Comparison of ENCODE assay signal across 22 cellular contexts in genomic region chr14:61636291-61636690, GRCh38.
"Had no signal": no experiment of that assay in that cellular context is flagged by ENCODE, and none has a peak within 500 bp of the region (broad histone marks: within the 10 kb centered on the region; RNA-seq: fewer than 3 reads in every experiment).

No MANE protein-coding gene starts in this region.

- H3K27me3 Mint-ChIP-seq: brain; naive thymus-derived CD8-positive, alpha-beta T cell; stimulated activated naive CD8-positive, alpha-beta T cell treated with anti-CD3 and anti-CD28 coated beads, Interleukin-15, amount 100 ng/mL, for 72 hours had no signal

- H3K9me2 ChIP-seq: SK-N-SH had no signal

- DNase-seq: activated CD4-positive, alpha-beta T cell treated with anti-CD3 and anti-CD28 coated beads for 4 hours; activated CD8-positive, alpha-beta memory T cell treated with anti-CD3 and anti-CD28 coated beads for 24 hours; activated CD8-positive, alpha-beta memory T cell treated with anti-CD3 and anti-CD28 coated beads, Interleukin-2, amount 50 U/mL, for 48 hours; amygdala; caudate nucleus; erythroblast; foreskin melanocyte; glutamatergic neuron; hippocampal formation; left cardiac atrium; mesendoderm; naive thymus-derived CD8-positive, alpha-beta T cell; SK-N-SH; stimulated activated CD4-positive, alpha-beta T cell treated with anti-CD3 and anti-CD28 coated beads, Interleukin-4, amount 100 ng/mL, for 4 hours; stimulated activated naive CD8-positive, alpha-beta T cell treated with anti-CD3 and anti-CD28 coated beads, Interleukin-15, amount 100 ng/mL, for 72 hours; transverse colon; uterus had no signal

- H3K4me3 ChIP-seq: suprapubic skin, transverse colon, uterus had no signal

- H3K79me2 ChIP-seq: parathyroid adenoma had no signal

- H3K27ac Mint-ChIP-seq: brain; T-helper 2 cell treated with Interferon-gamma antibody and Interleukin-4, amounts not matched to agents 5 μg/mL and 100 μg/mL, for 36 hours had no signal

- H3K9ac ChIP-seq: parathyroid adenoma, SK-N-SH had no signal

- H3K9me3 ChIP-seq: SK-N-SH, suprapubic skin, transverse colon, uterus had no signal

- H2AFZ ChIP-seq: parathyroid adenoma had no signal

- H3K27me3 ChIP-seq: suprapubic skin, transverse colon had no signal

- ATAC-seq: left cardiac atrium; naive thymus-derived CD8-positive, alpha-beta T cell; sciatic nerve; stimulated activated naive CD8-positive, alpha-beta T cell treated with anti-CD3 and anti-CD28 coated beads, Interleukin-15, amount 100 ng/mL, for 72 hours had no signal

- H3K36me3 ChIP-seq: suprapubic skin, transverse colon, uterus had no signal

- H3K36me3 Mint-ChIP-seq: brain had no signal

- H3K27ac ChIP-seq: parathyroid adenoma, suprapubic skin, uterus had no signal

- H3K9me3 Mint-ChIP-seq: brain; naive thymus-derived CD8-positive, alpha-beta T cell; stimulated activated naive CD8-positive, alpha-beta T cell treated with anti-CD3 and anti-CD28 coated beads, Interleukin-15, amount 100 ng/mL, for 72 hours had no signal

- H3K4me1 ChIP-seq: parathyroid adenoma, suprapubic skin, uterus had no signal

- H3K4me2 ChIP-seq: SK-N-SH had no signal

- H3K4me3 Mint-ChIP-seq: brain; naive thymus-derived CD8-positive, alpha-beta T cell; T-helper 2 cell treated with Interferon-gamma antibody and Interleukin-4, amounts not matched to agents 5 μg/mL and 100 μg/mL, for 36 hours had no signal
